ENCODE assay signal across 23 cellular contexts in the genomic region with DNA sequence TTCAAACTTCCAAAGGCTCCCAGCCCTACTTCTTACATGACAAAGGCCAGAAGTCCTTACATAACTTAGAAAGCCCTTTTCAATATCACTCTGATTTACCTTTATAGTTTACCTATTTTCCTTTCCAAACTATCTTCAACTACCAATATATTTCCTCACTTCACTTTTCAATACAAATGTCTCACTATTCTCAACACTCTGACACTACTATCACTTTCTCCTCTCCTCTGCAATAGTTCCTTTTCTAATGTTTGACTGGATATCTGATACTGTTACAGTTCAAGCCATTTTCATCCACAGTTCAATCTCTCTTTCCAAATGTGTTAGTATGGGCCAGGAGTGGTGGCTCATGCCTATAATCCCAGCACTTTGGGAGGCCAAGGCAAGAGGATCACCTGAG. TPM values are rescaled to one million over a fixed set of nuclear protein-coding genes. Genes with fewer than 3 reads are reported as not detected.
DNase-seq lines count a peak whose midpoint lies in the region; ATAC-seq, FAIRE-seq and TF ChIP-seq lines count a peak whose summit lies in the region.
"Had no signal": no experiment of that assay in that cellular context is flagged by ENCODE, and none has a peak within 500 bp of the region (broad histone marks: within the 10 kb centered on the region; RNA-seq: fewer than 3 reads in every experiment).

No MANE protein-coding gene starts in this region.

- peaks cover 86% of the 10 kb centered on the region for H3K79me2 ChIP-seq in GM12878 (ENCODE audit: control insufficient read depth, insufficient read depth, low read length)

- ATAC-seq in GM12878: no peak
- no peak for ATAC-seq in naive B cell (ENCODE audit: low read depth in 2 of 2)
- ATAC-seq: activated naive CD4-positive, alpha-beta T cell treated with anti-CD3 and anti-CD28 coated beads, Interleukin-2, amount 50 U/mL, for 72 hours had no signal

- CTCF ChIA-PET in HEK293 (lab: Yijun Ruan, JAX) (interaction anchor here (0.7 to 1.5 kb wide), 3 partner anchors 16 to 76 kb away, joined by 4 read pairs; no protein-coding TSS in a partner anchor), GM12878 (lab: Yijun Ruan, JAX) (interaction anchor here (0.7 to 1.5 kb wide), 11 partner anchors 9 to 239 kb away, joined by 3 to 5 read pairs (median 4); no protein-coding TSS in a partner anchor)

- POLR2A ChIA-PET in HEK293 (lab: Yijun Ruan, JAX): no interaction called here
- POLR2A ChIA-PET in GM12878 (lab: Charles Lee): interaction anchor here (1.3 to 6.5 kb wide), 2 partner anchors 12 to 14 kb away, joined by 5 to 103 read pairs; a partner anchor contains a TSS

- H3K4me3 Mint-ChIP-seq in T-helper 1 cell treated with Interleukin-12 subunit alpha and Interleukin-12 subunit beta and Interleukin-4 antibody, amounts not matched to agents 30 μg/mL and 1 μg/mL, for 36 hours: no peak overlapping the region
- peak overlapping the region in 1 of 8 donors; percentile 29 for H3K4me3 Mint-ChIP-seq in naive B cell
- H3K4me3 Mint-ChIP-seq: activated B cell treated with CpG ODN at 0.5 μM for 24 hours had no signal

- no peak overlapping the region for H2AFZ ChIP-seq in GM12878 (ENCODE audit: control insufficient read depth, low read depth, low read length)

- no peak for TF ChIP-seq EP300 in GM12878 (IDR thresholded peaks at IDR 0.05; ENCODE audit: borderline replicate concordance in 1 of 2, control insufficient read depth in 1 of 2, low read depth in 2 of 2, low read length in 2 of 2)

- no peaks in the 10 kb centered on the region for H3K9me3 ChIP-seq in HEK293 (ENCODE audit: control insufficient read depth, insufficient read depth, low read depth, low read length)
- H3K9me3 ChIP-seq in GM12878 (replicated peaks; ENCODE audit: control insufficient read depth, insufficient read depth, low read length): no peaks in the 10 kb centered on the region
- H3K9me3 ChIP-seq: MG63, upper lobe of left lung had no signal

- intact Hi-C loops in GM12878 (cut with micrococcal nuclease; ENCODE audit: unreplicated experiment): no loop called here

- H3K36me3 Mint-ChIP-seq in T-helper 1 cell treated with Interleukin-12 subunit alpha and Interleukin-12 subunit beta and Interleukin-4 antibody, amounts not matched to agents 30 μg/mL and 1 μg/mL, for 36 hours (ENCODE audit: low read depth): peaks cover 18% of the 10 kb centered on the region
- peaks cover 0 to 9% of the 10 kb centered on the region in 2 donors for H3K36me3 Mint-ChIP-seq in naive B cell

- H3K4me1 Mint-ChIP-seq in T-helper 1 cell treated with Interleukin-12 subunit alpha and Interleukin-12 subunit beta and Interleukin-4 antibody, amounts not matched to agents 30 μg/mL and 1 μg/mL, for 36 hours (ENCODE audit: low read depth): peaks cover 34% of the 10 kb centered on the region
- peaks cover 26 to 58% (median 45%) of the 10 kb centered on the region in 3 donors for H3K4me1 Mint-ChIP-seq in naive B cell

- in situ Hi-C loops in GM12878 (cut with MboI): no loop called here

- FAIRE-seq in GM12878 (lab: Jason Lieb, UNC): no peak
- FAIRE-seq: small intestine had no signal

- SMC1A ChIA-PET in GM12878 (lab: Charles Lee; ENCODE audit: uncharacterized antibody, unreplicated experiment): interaction anchor here (0.9 to 2.8 kb wide), 5 partner anchors 8 to 76 kb away, joined by 3 to 15 read pairs (median 4); a partner anchor contains a TSS

- TF ChIP-seq CTCF in HEK293 (tag by site-specific recombination; IDR thresholded peaks at IDR 0.05) (no peak), GM12878 (IDR thresholded peaks at IDR 0.05 in 2 of 3, conservative IDR thresholded peaks at IDR 0.05 in 1 of 3; ENCODE audit: control insufficient read depth in 2 of 3, extremely low read depth in 1 of 3, insufficient read depth in 1 of 3, low read depth in 3 of 3, low read length in 3 of 3) (no peak)

- H3K9me3 Mint-ChIP-seq in T-helper 1 cell treated with Interleukin-12 subunit alpha and Interleukin-12 subunit beta and Interleukin-4 antibody, amounts not matched to agents 30 μg/mL and 1 μg/mL, for 36 hours: no peaks in the 10 kb centered on the region
- no peaks in the 10 kb centered on the region for H3K9me3 Mint-ChIP-seq in naive B cell
- H3K9me3 Mint-ChIP-seq: activated B cell treated with CpG ODN at 0.5 μM for 24 hours; activated naive CD4-positive, alpha-beta T cell treated with anti-CD3 and anti-CD28 coated beads, Interleukin-2, amount 50 U/mL, for 72 hours had no signal

- BruUV-seq in GM12878 (replicated peaks; lab: Mats Ljungman, UMichigan): no TSS peak

- H3K27ac ChIP-seq in HEK293 (ENCODE audit: extremely low read depth, low read depth, low read length) (no peak overlapping the region), GM12878 (ENCODE audit: control insufficient read depth, insufficient read depth) (no peak overlapping the region)
- H3K27ac ChIP-seq: 22Rv1, upper lobe of left lung had no signal

- H3K9ac ChIP-seq in GM12878 (ENCODE audit: control insufficient read depth, insufficient read depth, low read length): no peak overlapping the region; the same call in 1 of the 2 replicates

- TF ChIP-seq POLR2A in GM12878 (IDR thresholded peaks at IDR 0.05; ENCODE audit: low read depth, low read length): no peak

- H3K4me1 ChIP-seq in HEK293 (ENCODE audit: control insufficient read depth, insufficient read depth, low read length) (peaks cover 6% of the 10 kb centered on the region; the same call in 1 of the 2 replicates), GM12878 (ENCODE audit: control insufficient read depth, insufficient read depth, low read length) (peaks cover 9% of the 10 kb centered on the region; the same call in 1 of the 2 replicates)

- H3K4me3 ChIP-seq in HEK293 (ENCODE audit: low read depth, low read length) (no peak overlapping the region), GM12878 (peak overlapping the region; percentile 16; the same call in 1 of the 2 replicates)
- H3K4me3 ChIP-seq: MG63, upper lobe of left lung had no signal

- H3K27me3 Mint-ChIP-seq in T-helper 1 cell treated with Interleukin-12 subunit alpha and Interleukin-12 subunit beta and Interleukin-4 antibody, amounts not matched to agents 30 μg/mL and 1 μg/mL, for 36 hours (ENCODE audit: low read depth): no peaks in the 10 kb centered on the region
- H3K27me3 Mint-ChIP-seq in naive B cell: no peaks in the 10 kb centered on the region
- H3K27me3 Mint-ChIP-seq: activated B cell treated with CpG ODN at 0.5 μM for 24 hours had no signal

- H3K36me3 ChIP-seq in HEK293 (ENCODE audit: control insufficient read depth in 2 of 2, insufficient read depth in 1 of 2, low read length in 2 of 2) (peaks cover 36 to 48% of the 10 kb centered on the region in 2 experiments; a peak in 2 of 3 replicates), GM12878 (ENCODE audit: control insufficient read depth in 2 of 2, insufficient read depth in 2 of 2, low read length in 1 of 2) (peaks cover 1 to 14% of the 10 kb centered on the region in 2 experiments; a peak in 3 of 4 replicates)

- DNase-seq in T-helper 1 cell (no peak), GM12878 (ENCODE audit: low read depth, low spot score) (no peak), naive B cell (no peak), activated gamma-delta T cell treated with Interleukin-2 at 50 U/mL for 16 hours (no peak), NCI-H1417 treated with DMSO at 0.1 percent for 48 hours (lab: John Stamatoyannopoulos, UW) (no peak), SHP77 (lab: John Stamatoyannopoulos, UW) (no peak)
- DNase-seq: activated B cell treated with CpG ODN at 0.5 μM for 24 hours; activated CD4-positive, alpha-beta T cell treated with anti-CD3 and anti-CD28 coated beads, Interleukin-2, amount 50 U/mL, for 48 hours; cerebellar nuclear complex; HCEC 1CT; MG63; NCI-H1417; NCI-H446; NCI-H82; OCI-M1; retina; small intestine; stimulated activated CD4-positive, alpha-beta T cell treated with anti-CD3 and anti-CD28 coated beads, Interleukin-1b, Interleukin-23, amount 100 ng/mL, for 48 hours; upper lobe of left lung had no signal

- no peaks in the 10 kb centered on the region for H3K27me3 ChIP-seq in GM12878 (replicated peaks in 1 of 2; ENCODE audit: control insufficient read depth in 2 of 2, insufficient read depth in 2 of 2, low read length in 1 of 2)
- H3K27me3 ChIP-seq: MG63, upper lobe of left lung had no signal

- peaks cover 4% of the 10 kb centered on the region; the same call in 1 of the 2 replicates for H4K20me1 ChIP-seq in GM12878 (ENCODE audit: control insufficient read depth, insufficient read depth)

- RAD21 ChIA-PET in GM12878 (lab: Charles Lee; ENCODE audit: unreplicated experiment): no interaction called here

- no peak for TF ChIP-seq RAD21 in GM12878 (IDR thresholded peaks at IDR 0.05; ENCODE audit: insufficient read depth, low read depth, low read length)

- H3K4me2 ChIP-seq in GM12878 (ENCODE audit: control insufficient read depth, insufficient read depth): peak overlapping the region; percentile 11

- H3K27ac Mint-ChIP-seq in T-helper 1 cell treated with Interleukin-12 subunit alpha and Interleukin-12 subunit beta and Interleukin-4 antibody, amounts not matched to agents 30 μg/mL and 1 μg/mL, for 36 hours: peak overlapping the region; percentile 18
- H3K27ac Mint-ChIP-seq in naive B cell: peak overlapping the region in 5 of 6 donors; percentile 0 to 95 (median 34)
- H3K27ac Mint-ChIP-seq: activated B cell treated with CpG ODN at 0.5 μM for 24 hours had no signal

RNA-seq across cellular contexts. Expression of a gene that starts 3.3 kb away (rescaled TPM):
- 55.7 and 56.6 TPM in 2 replicates for total RNA-seq in GM12878 (2013; cell fraction: nucleolus; rRNA removed)
- total RNA-seq in GM12878 (2014; rRNA removed) (79.9 and 105 TPM in 2 replicates), GM12878 (2014; rRNA removed; fragmentation: Illumina TruSeq; extraction: Trizol) (168 and 173 TPM in 2 replicates), GM12878 (2021) (77.6 and 88.0 TPM in 2 replicates)
- 67.8 TPM for polyA plus RNA-seq in GM12878 (2011; ENCODE audit: low read depth)
- polyA plus RNA-seq in GM12878 (2011; rRNA removed) (172 and 221 TPM in 2 replicates), GM12878 (2014; fragmentation: Illumina TruSeq; extraction: Trizol) (222 and 297 TPM in 2 replicates), GM12878 (2014; fragmentation: Nextera tagmentation; extraction: Ambion mirVana) (100 to 1,000 TPM; 419 to 445 TPM), GM12878 (2014; rRNA removed) (113 and 170 TPM in 2 replicates), GM12878 (2016; fragmentation: Nextera tagmentation; extraction: Ambion mirVana) (100 to 1,000 TPM; 204 to 205 TPM), naive B cell (ENCODE audit: low read depth in 6 of 6) (100 to 1,000 TPM in 4 of 6 donors, 10 to 100 TPM in 2; 92.8 to 128 (median 106) TPM)
- 82.3 and 99.2 TPM in 2 replicates for polyA plus RNA-seq in GM12878 (2011; cell fraction: cytosol; rRNA removed)
- 69.4 and 73.8 TPM in 2 replicates for polyA plus RNA-seq in GM12878 (2011; cell fraction: nucleus; rRNA removed)
- polyA plus RNA-seq in GM12878 (2012): 94.7 and 111 TPM in 2 replicates
- 37.2 and 52.1 TPM in 2 replicates for polyA minus RNA-seq in GM12878 (2011; rRNA and poly(A)+ RNA removed)
- 12.4 and 20.5 TPM in 2 replicates for polyA minus RNA-seq in GM12878 (2011; cell fraction: cytosol; rRNA and poly(A)+ RNA removed)
- 16.7 and 25.6 TPM in 2 replicates for polyA minus RNA-seq in GM12878 (2011; cell fraction: nucleus; rRNA and poly(A)+ RNA removed)

RNA-seq across cellular contexts. Expression of a gene that starts 3.6 kb away (rescaled TPM):
- total RNA-seq in GM12878 (2013; cell fraction: nucleolus; rRNA removed): 16.9 and 18.8 TPM in 2 replicates
- total RNA-seq in GM12878 (2014; rRNA removed): 26.0 and 33.5 TPM in 2 replicates
- 24.2 and 29.1 TPM in 2 replicates for total RNA-seq in GM12878 (2014; rRNA removed; fragmentation: Illumina TruSeq; extraction: Trizol)
- 33.7 and 37.6 TPM in 2 replicates for total RNA-seq in GM12878 (2021)
- 53.0 TPM for polyA plus RNA-seq in GM12878 (2011; ENCODE audit: low read depth)
- polyA plus RNA-seq in GM12878 (2011; rRNA removed): 13.8 and 15.0 TPM in 2 replicates
- polyA plus RNA-seq in GM12878 (2011; cell fraction: cytosol; rRNA removed): 17.5 and 20.8 TPM in 2 replicates
- 7.4 and 9.5 TPM in 2 replicates for polyA plus RNA-seq in GM12878 (2011; cell fraction: nucleus; rRNA removed)
- 31.1 and 39.4 TPM in 2 replicates for polyA plus RNA-seq in GM12878 (2012)
- 34.1 and 44.2 TPM in 2 replicates for polyA plus RNA-seq in GM12878 (2014; fragmentation: Illumina TruSeq; extraction: Trizol)
- 100 to 1,000 TPM; 123 to 135 TPM for polyA plus RNA-seq in GM12878 (2014; fragmentation: Nextera tagmentation; extraction: Ambion mirVana)
- polyA plus RNA-seq in GM12878 (2014; rRNA removed): 24.3 and 27.5 TPM in 2 replicates
- polyA plus RNA-seq in GM12878 (2016; fragmentation: Nextera tagmentation; extraction: Ambion mirVana): 10 to 100 TPM; 86.9 to 96.0 TPM
- 19.4 and 32.5 TPM in 2 replicates for polyA minus RNA-seq in GM12878 (2011; rRNA and poly(A)+ RNA removed)
- polyA minus RNA-seq in GM12878 (2011; cell fraction: cytosol; rRNA and poly(A)+ RNA removed): 8.0 and 11.1 TPM in 2 replicates
- 13.8 and 14.9 TPM in 2 replicates for polyA minus RNA-seq in GM12878 (2011; cell fraction: nucleus; rRNA and poly(A)+ RNA removed)
- polyA plus RNA-seq in naive B cell (ENCODE audit: low read depth in 6 of 6): 100 to 1,000 TPM in 3 of 6 donors, 10 to 100 TPM in 3; 73.9 to 114 (median 98.1) TPM

RNA-seq across cellular contexts. Expression of a gene that starts 15.1 kb away (rescaled TPM):
- 37.3 and 47.3 TPM in 2 replicates for total RNA-seq in GM12878 (2013; cell fraction: nucleolus; rRNA removed)
- total RNA-seq in GM12878 (2014; rRNA removed): 36.5 and 40.4 TPM in 2 replicates
- 33.9 and 35.4 TPM in 2 replicates for total RNA-seq in GM12878 (2014; rRNA removed; fragmentation: Illumina TruSeq; extraction: Trizol)
- total RNA-seq in GM12878 (2021): 30.9 and 31.2 TPM in 2 replicates
- polyA plus RNA-seq in GM12878 (2011; ENCODE audit: low read depth): 13.8 TPM
- 19.6 and 22.1 TPM in 2 replicates for polyA plus RNA-seq in GM12878 (2011; rRNA removed)
- polyA plus RNA-seq in GM12878 (2011; cell fraction: cytosol; rRNA removed): 19.6 and 31.7 TPM in 2 replicates
- polyA plus RNA-seq in GM12878 (2011; cell fraction: nucleus; rRNA removed): 9.0 and 15.2 TPM in 2 replicates
- 19.0 and 21.5 TPM in 2 replicates for polyA plus RNA-seq in GM12878 (2012)
- 32.0 and 37.3 TPM in 2 replicates for polyA plus RNA-seq in GM12878 (2014; fragmentation: Illumina TruSeq; extraction: Trizol)
- polyA plus RNA-seq in GM12878 (2014; fragmentation: Nextera tagmentation; extraction: Ambion mirVana): 1 to 10 TPM; 5.7 to 8.7 TPM
- polyA plus RNA-seq in GM12878 (2014; rRNA removed): 19.0 and 21.9 TPM in 2 replicates
- 10 to 100 TPM; 21.4 to 22.3 TPM for polyA plus RNA-seq in GM12878 (2016; fragmentation: Nextera tagmentation; extraction: Ambion mirVana)
- 17.7 and 18.5 TPM in 2 replicates for polyA minus RNA-seq in GM12878 (2011; rRNA and poly(A)+ RNA removed)
- 11.5 and 17.0 TPM in 2 replicates for polyA minus RNA-seq in GM12878 (2011; cell fraction: cytosol; rRNA and poly(A)+ RNA removed)
- polyA minus RNA-seq in GM12878 (2011; cell fraction: nucleus; rRNA and poly(A)+ RNA removed): 7.7 and 12.7 TPM in 2 replicates
- polyA plus RNA-seq in naive B cell (ENCODE audit: low read depth in 6 of 6): 10 to 100 TPM; 29.0 to 46.9 (median 37.4) TPM

RNA-seq across cellular contexts. Expression of a gene that starts 28.5 kb away (rescaled TPM):
- not detected in 2 replicates for total RNA-seq in GM12878 (2013; cell fraction: nucleolus; rRNA removed)
- not detected in 2 replicates for total RNA-seq in GM12878 (2014; rRNA removed)
- not detected in 2 replicates for total RNA-seq in GM12878 (2014; rRNA removed; fragmentation: Illumina TruSeq; extraction: Trizol)
- not detected in 2 replicates for total RNA-seq in GM12878 (2021)
- polyA plus RNA-seq in GM12878 (2011; ENCODE audit: low read depth): not detected
- not detected in 2 replicates for polyA plus RNA-seq in GM12878 (2011; rRNA removed)
- 0.03 TPM in 1 of 2 replicates, not detected in the other for polyA plus RNA-seq in GM12878 (2011; cell fraction: cytosol; rRNA removed)
- polyA plus RNA-seq in GM12878 (2011; cell fraction: nucleus; rRNA removed): 0.06 TPM in 1 of 2 replicates, not detected in the other
- 0.09 and 0.15 TPM in 2 replicates for polyA plus RNA-seq in GM12878 (2012)
- polyA plus RNA-seq in GM12878 (2014; fragmentation: Illumina TruSeq; extraction: Trizol): not detected in 2 replicates
- under 1 TPM; 0.03 to 0.04 TPM for polyA plus RNA-seq in GM12878 (2014; fragmentation: Nextera tagmentation; extraction: Ambion mirVana)
- polyA plus RNA-seq in GM12878 (2014; rRNA removed): 0.04 TPM in 1 of 2 replicates, not detected in the other
- polyA plus RNA-seq in GM12878 (2016; fragmentation: Nextera tagmentation; extraction: Ambion mirVana): not detected
- polyA minus RNA-seq in GM12878 (2011; rRNA and poly(A)+ RNA removed): not detected in 2 replicates
- not detected in 2 replicates for polyA minus RNA-seq in GM12878 (2011; cell fraction: cytosol; rRNA and poly(A)+ RNA removed)
- polyA minus RNA-seq in GM12878 (2011; cell fraction: nucleus; rRNA and poly(A)+ RNA removed): not detected in 2 replicates
- under 1 TPM in 1 of 6 donors, not detected in 5; 0.21 TPM for polyA plus RNA-seq in naive B cell (ENCODE audit: low read depth in 6 of 6)
